In genomic region chr11:32081129-32081641, GRCh38 we compare ENCODE assay signal across 10 cellular contexts. TPM values are rescaled to one million over a fixed set of nuclear protein-coding genes. Genes with fewer than 3 reads are reported as not detected.
A peak's percentile ranks its signal among the peaks of the same experiment; 100 is the strongest.
DNase-seq lines count a peak whose midpoint lies in the region; ATAC-seq, FAIRE-seq and TF ChIP-seq lines count a peak whose summit lies in the region.
"Had no signal": no experiment of that assay in that cellular context is flagged by ENCODE, and none has a peak within 500 bp of the region (broad histone marks: within the 10 kb centered on the region; RNA-seq: fewer than 3 reads in every experiment).

No MANE protein-coding gene starts in this region.

- H3K4me2 ChIP-seq in osteoblast (ENCODE audit: insufficient read depth, low read length) = no peak overlapping the region

- peak overlapping the region; percentile 15 for H3K27ac ChIP-seq in osteoblast (ENCODE audit: low read depth, low read length)
- H3K27ac ChIP-seq: 22Rv1 had no signal

- H3K36me3 ChIP-seq in bronchial epithelial cell (ENCODE audit: control insufficient read depth, insufficient read depth, low read length) (no peaks in the 10 kb centered on the region), osteoblast (ENCODE audit: insufficient read depth, low read length) (no peaks in the 10 kb centered on the region)

- ATAC-seq in HG03432 (IDR thresholded peaks at IDR 0.05; ENCODE audit: unreplicated experiment) = peak; percentile 75
- ATAC-seq in HG03139 (IDR thresholded peaks at IDR 0.05; ENCODE audit: unreplicated experiment) = no peak

- DNase-seq in DMS153 (lab: John Stamatoyannopoulos, UW) (peak; percentile 41), DMS153 treated with DMSO at 0.1 percent for 48 hours (lab: John Stamatoyannopoulos, UW; ENCODE audit: unreplicated experiment) (no peak), bronchial epithelial cell (ENCODE audit: low read depth) (peak; percentile 87), osteoblast (ENCODE audit: insufficient read length, low spot score, missing footprints) (no peak), NCI-H146 treated with DMSO at 0.1 percent for 48 hours (lab: John Stamatoyannopoulos, UW; ENCODE audit: unreplicated experiment) (no peak), AML-193 (lab: John Stamatoyannopoulos, UW) (no peak)
- DNase-seq: stimulated activated CD4-positive, alpha-beta T cell treated with anti-CD3 and anti-CD28 coated beads, Interleukin-2, amount 100 ng/mL, for 48 hours had no signal

- peaks cover 6% of the 10 kb centered on the region for H3K4me1 ChIP-seq in osteoblast (ENCODE audit: insufficient read depth, low read length)

- H3K27me3 ChIP-seq in bronchial epithelial cell (ENCODE audit: control insufficient read depth, insufficient read depth, low read length) = no peaks in the 10 kb centered on the region
- no peaks in the 10 kb centered on the region for H3K27me3 ChIP-seq in osteoblast (ENCODE audit: insufficient read depth, low read length)

- peak; percentile 64 for FAIRE-seq in bronchial epithelial cell (lab: Jason Lieb, UNC)

- no peaks in the 10 kb centered on the region for H4K20me1 ChIP-seq in osteoblast (ENCODE audit: insufficient read depth, low read length)

- no peaks in the 10 kb centered on the region for H3K79me2 ChIP-seq in osteoblast (ENCODE audit: insufficient read depth, low read length)

- no peak for TF ChIP-seq CTCF in bronchial epithelial cell (IDR thresholded peaks at IDR 0.05; ENCODE audit: insufficient read depth, low read length, severe bottlenecking)
- no peak for TF ChIP-seq CTCF in osteoblast (IDR thresholded peaks at IDR 0.05; ENCODE audit: extremely low read depth, low read depth, low read length)

- H3K9me3 ChIP-seq in osteoblast (ENCODE audit: low read depth, low read length) = no peaks in the 10 kb centered on the region

- peak overlapping the region; percentile 46 for H2AFZ ChIP-seq in osteoblast (ENCODE audit: low read length)

- H3K4me3 ChIP-seq in bronchial epithelial cell (ENCODE audit: low read depth, low read length) (no peak overlapping the region), osteoblast (ENCODE audit: insufficient read depth, low read length) (no peak overlapping the region)

RNA-seq across cellular contexts. Expression of gene RCN1, which starts 9.7 kb away (rescaled TPM):
- total RNA-seq in bronchial epithelial cell (107 and 113 TPM in 2 replicates), osteoblast (343 and 405 TPM in 2 replicates)

Comparison
In these comparisons a context has a peak if more than half of its experiments do, and no peak if none do; other contexts are left out.
1. DNase-seq: peak in DMS153 (single experiment) and bronchial epithelial cell (single experiment); none in DMS153 treated with DMSO at 0.1 percent for 48 hours (single experiment), osteoblast (single experiment), NCI-H146 treated with DMSO at 0.1 percent for 48 hours (single experiment) and AML-193 (0 of 2).